ENCODE assay signal across 10 cellular contexts in genomic region chr2:130370490-130370889, GRCh38. TPM values are rescaled to one million over a fixed set of nuclear protein-coding genes. Genes with fewer than 3 reads are reported as not detected.
A peak's percentile ranks its signal among the peaks of the same experiment; 100 is the strongest.
DNase-seq lines count a peak whose midpoint lies in the region; ATAC-seq, FAIRE-seq and TF ChIP-seq lines count a peak whose summit lies in the region.
"Had no signal": no experiment of that assay in that cellular context is flagged by ENCODE, and none has a peak within 500 bp of the region (broad histone marks: within the 10 kb centered on the region; RNA-seq: fewer than 3 reads in every experiment).

No MANE protein-coding gene starts in this region.

- H3K9me3 Mint-ChIP-seq in activated T-helper 2 cell treated with anti-CD3 and anti-CD28 coated beads, Interferon-gamma antibody, Interleukin-2, Interleukin-4, amounts not matched to agents 10 μg/mL and 5 μg/mL and 100 μg/mL, durations not matched to agents 14 hours and 24 hours and 36 hours, result no peaks in the 10 kb centered on the region
- H3K9me3 Mint-ChIP-seq in natural killer cell treated with Interleukin-12 subunit alpha and Interleukin-12 subunit beta and Interleukin-15 and Interleukin-18, amount 100 ng/mL, for 72 hours, result no peaks in the 10 kb centered on the region

- H3K79me2 ChIP-seq in DND-41 (ENCODE audit: insufficient read depth, low read length) (peaks cover 14% of the 10 kb centered on the region), Loucy (ENCODE audit: insufficient read depth, low read length) (no peaks in the 10 kb centered on the region)

- TF ChIP-seq CTCF in DND-41 (IDR thresholded peaks at IDR 0.05; ENCODE audit: borderline replicate concordance, extremely low read depth, low read length, poor library complexity, severe bottlenecking) (no peak), Loucy (conservative IDR thresholded peaks at IDR 0.05; ENCODE audit: low read length) (no peak), tibial artery (IDR thresholded peaks at IDR 0.05) (no peak), D721Med (IDR thresholded peaks at IDR 0.05; ENCODE audit: insufficient read depth, missing control alignments) (no peak)

- H2AFZ ChIP-seq in DND-41 (ENCODE audit: low read depth, low read length) (no peak overlapping the region), Loucy (ENCODE audit: low read length) (no peak overlapping the region)

- peak; percentile 37 for ATAC-seq in DND-41 (ENCODE audit: insufficient read depth, low read depth)
- no peak for ATAC-seq in natural killer cell treated with Interleukin-12 subunit alpha and Interleukin-12 subunit beta and Interleukin-15 and Interleukin-18, amount 100 ng/mL, for 72 hours
- ATAC-seq: left ventricle myocardium superior had no signal

- H3K4me2 ChIP-seq in DND-41 (ENCODE audit: insufficient read depth, low read length) (no peak overlapping the region), Loucy (ENCODE audit: low read depth, low read length, poor library complexity, severe bottlenecking) (peak overlapping the region; percentile 35)

- H3K9me2 ChIP-seq in Loucy (replicated peaks; ENCODE audit: low read depth, low read length), result no peaks in the 10 kb centered on the region

- H3K27ac ChIP-seq in DND-41 (ENCODE audit: low read length) (no peak overlapping the region), tibial artery (no peak overlapping the region)

- H3K36me3 Mint-ChIP-seq in activated T-helper 2 cell treated with anti-CD3 and anti-CD28 coated beads, Interferon-gamma antibody, Interleukin-2, Interleukin-4, amounts not matched to agents 10 μg/mL and 5 μg/mL and 100 μg/mL, durations not matched to agents 14 hours and 24 hours and 36 hours (ENCODE audit: low read depth), result peaks cover 50% of the 10 kb centered on the region
- peaks cover 32% of the 10 kb centered on the region for H3K36me3 Mint-ChIP-seq in natural killer cell treated with Interleukin-12 subunit alpha and Interleukin-12 subunit beta and Interleukin-15 and Interleukin-18, amount 100 ng/mL, for 72 hours

- intact Hi-C loops in activated T-helper 2 cell treated with anti-CD3 and anti-CD28 coated beads, Interferon-gamma antibody, Interleukin-2, Interleukin-4, amounts not matched to agents 10 μg/mL and 5 μg/mL and 100 μg/mL, durations not matched to agents 14 hours and 24 hours and 36 hours (cut with micrococcal nuclease), result loop anchor here (2.0 to 10.0 kb wide), 3 partner anchors 14 to 734 kb away; partner anchors contain the start of genes PLEKHB2 and PTPN18
- intact Hi-C loops in tibial artery (cut with DNase I; ENCODE audit: low total_unique reads), result no loop called here

- H3K27ac Mint-ChIP-seq in activated T-helper 2 cell treated with anti-CD3 and anti-CD28 coated beads, Interferon-gamma antibody, Interleukin-2, Interleukin-4, amounts not matched to agents 10 μg/mL and 5 μg/mL and 100 μg/mL, durations not matched to agents 14 hours and 24 hours and 36 hours, result peak overlapping the region; percentile 89
- H3K27ac Mint-ChIP-seq in natural killer cell treated with Interleukin-12 subunit alpha and Interleukin-12 subunit beta and Interleukin-15 and Interleukin-18, amount 100 ng/mL, for 72 hours, result peak overlapping the region; percentile 98 to 99

- H3K9me3 ChIP-seq in DND-41 (ENCODE audit: insufficient read depth, low read length, severe bottlenecking), result no peaks in the 10 kb centered on the region
- no peaks in the 10 kb centered on the region for H3K9me3 ChIP-seq in Loucy (ENCODE audit: insufficient read depth, low read depth, low read length)
- peaks cover 3% of the 10 kb centered on the region; the same call in 1 of the 2 replicates for H3K9me3 ChIP-seq in MG63
- H3K9me3 ChIP-seq in tibial artery, result no peaks in the 10 kb centered on the region

- H3K4me1 ChIP-seq in DND-41 (ENCODE audit: insufficient read depth, low read length) (peaks cover 25% of the 10 kb centered on the region), Loucy (ENCODE audit: insufficient read depth, low read length, poor library complexity, severe bottlenecking) (peaks cover 16% of the 10 kb centered on the region), tibial artery (peaks cover 0 to 33% (median 22%) of the 10 kb centered on the region in 4 donors)

- 0 out of 2 replicates have a peak, but pooled peaks cover 5% of the 10 kb centered on the region for H3K36me3 ChIP-seq in DND-41 (ENCODE audit: insufficient read depth, low read length)
- H3K36me3 ChIP-seq in Loucy (ENCODE audit: insufficient read depth, low read length), result no peaks in the 10 kb centered on the region
- peaks cover 4% of the 10 kb centered on the region; the same call in 1 of the 2 replicates for H3K36me3 ChIP-seq in MG63
- peaks cover 0 to 5% (median 2%) of the 10 kb centered on the region in 3 donors for H3K36me3 ChIP-seq in tibial artery

- H3K4me3 ChIP-seq in DND-41 (ENCODE audit: low read depth in 1 of 2, low read length in 2 of 2) (no peak overlapping the region), Loucy (ENCODE audit: low read length, poor library complexity, severe bottlenecking) (no peak overlapping the region), MG63 (no peak overlapping the region), tibial artery (no peak overlapping the region)

- H3F3A ChIP-seq in Loucy (ENCODE audit: low read depth), result no peaks in the 10 kb centered on the region

- H4K20me1 ChIP-seq in DND-41 (ENCODE audit: insufficient read depth, low read length) (no peaks in the 10 kb centered on the region), Loucy (ENCODE audit: insufficient read depth, low read length, poor library complexity, severe bottlenecking) (no peaks in the 10 kb centered on the region)

- peak overlapping the region; percentile 92 for H3K4me3 Mint-ChIP-seq in activated T-helper 2 cell treated with anti-CD3 and anti-CD28 coated beads, Interferon-gamma antibody, Interleukin-2, Interleukin-4, amounts not matched to agents 10 μg/mL and 5 μg/mL and 100 μg/mL, durations not matched to agents 14 hours and 24 hours and 36 hours (ENCODE audit: low read depth)
- peak overlapping the region; percentile 92 for H3K4me3 Mint-ChIP-seq in natural killer cell treated with Interleukin-12 subunit alpha and Interleukin-12 subunit beta and Interleukin-15 and Interleukin-18, amount 100 ng/mL, for 72 hours

- FAIRE-seq in D721Med (lab: Jason Lieb, UNC), result no peak

- peaks cover 35% of the 10 kb centered on the region for H3K4me1 Mint-ChIP-seq in activated T-helper 2 cell treated with anti-CD3 and anti-CD28 coated beads, Interferon-gamma antibody, Interleukin-2, Interleukin-4, amounts not matched to agents 10 μg/mL and 5 μg/mL and 100 μg/mL, durations not matched to agents 14 hours and 24 hours and 36 hours (ENCODE audit: low read depth)
- H3K4me1 Mint-ChIP-seq in natural killer cell treated with Interleukin-12 subunit alpha and Interleukin-12 subunit beta and Interleukin-15 and Interleukin-18, amount 100 ng/mL, for 72 hours (ENCODE audit: low read depth in 2 of 2), result peaks cover 45% of the 10 kb centered on the region in 2 donors

- peaks cover 1% of the 10 kb centered on the region for H3K27me3 Mint-ChIP-seq in activated T-helper 2 cell treated with anti-CD3 and anti-CD28 coated beads, Interferon-gamma antibody, Interleukin-2, Interleukin-4, amounts not matched to agents 10 μg/mL and 5 μg/mL and 100 μg/mL, durations not matched to agents 14 hours and 24 hours and 36 hours (ENCODE audit: low read depth)
- no peaks in the 10 kb centered on the region for H3K27me3 Mint-ChIP-seq in natural killer cell treated with Interleukin-12 subunit alpha and Interleukin-12 subunit beta and Interleukin-15 and Interleukin-18, amount 100 ng/mL, for 72 hours

- H3K27me3 ChIP-seq in DND-41 (ENCODE audit: insufficient read depth, low read length, poor library complexity) (no peaks in the 10 kb centered on the region), Loucy (ENCODE audit: insufficient read depth, low read length, poor library complexity, severe bottlenecking) (peaks cover 22% of the 10 kb centered on the region), MG63 (no peaks in the 10 kb centered on the region), tibial artery (no peaks in the 10 kb centered on the region)

- H3K9ac ChIP-seq in DND-41 (ENCODE audit: low read depth, low read length) (no peak overlapping the region), Loucy (ENCODE audit: low read depth, low read length, poor library complexity, severe bottlenecking) (no peak overlapping the region)

- peak; percentile 32 for DNase-seq in DND-41
- peak; percentile 38 for DNase-seq in activated T-helper 2 cell treated with anti-CD3 and anti-CD28 coated beads, Interferon-gamma antibody, Interleukin-2, Interleukin-4, amounts not matched to agents 10 μg/mL and 5 μg/mL and 100 μg/mL, durations not matched to agents 14 hours and 24 hours and 36 hours (ENCODE audit: low spot score)
- no peak for DNase-seq in natural killer cell treated with Interleukin-12 subunit alpha and Interleukin-12 subunit beta and Interleukin-15 and Interleukin-18, amount 100 ng/mL, for 72 hours (ENCODE audit: low spot score)
- no peak for DNase-seq in MG63
- no peak for DNase-seq in HuH-7 (ENCODE audit: low spot score)
- DNase-seq in tibial artery, result no peak
- no peak for DNase-seq in D721Med (ENCODE audit: insufficient read length, low spot score)
- DNase-seq: left ventricle myocardium superior, MV-4-11 had no signal

RNA-seq across cellular contexts. Expression of gene PTPN18, which starts 14.6 kb away (rescaled TPM):
- 72.6 and 72.9 TPM in 2 replicates for total RNA-seq in activated T-helper 2 cell treated with anti-CD3 and anti-CD28 coated beads, Interferon-gamma antibody, Interleukin-2, Interleukin-4, amounts not matched to agents 10 μg/mL and 5 μg/mL and 100 μg/mL, durations not matched to agents 14 hours and 24 hours and 36 hours
- total RNA-seq in natural killer cell treated with Interleukin-12 subunit alpha and Interleukin-12 subunit beta and Interleukin-15 and Interleukin-18, amount 100 ng/mL, for 72 hours, result 100 to 1,000 TPM in 1 of 2 donors, 10 to 100 TPM in 1; 97.9 to 101 TPM
- 8.4 and 66.1 TPM in 2 replicates for total RNA-seq in MG63 (2014; rRNA removed; shearing (Covaris generic); ENCODE audit: low replicate concordance)

RNA-seq across cellular contexts. Expression of gene IMP4, which starts 27.8 kb away (rescaled TPM):
- total RNA-seq in activated T-helper 2 cell treated with anti-CD3 and anti-CD28 coated beads, Interferon-gamma antibody, Interleukin-2, Interleukin-4, amounts not matched to agents 10 μg/mL and 5 μg/mL and 100 μg/mL, durations not matched to agents 14 hours and 24 hours and 36 hours, result 136 and 142 TPM in 2 replicates
- total RNA-seq in natural killer cell treated with Interleukin-12 subunit alpha and Interleukin-12 subunit beta and Interleukin-15 and Interleukin-18, amount 100 ng/mL, for 72 hours, result 100 to 1,000 TPM in 1 of 2 donors, 10 to 100 TPM in 1; 94.1 to 198 TPM
- total RNA-seq in MG63 (2014; rRNA removed; shearing (Covaris generic); ENCODE audit: low replicate concordance), result 115 and 179 TPM in 2 replicates

Comparison
In these comparisons a context has a peak if more than half of its experiments do, and no peak if none do; other contexts are left out.
1. DNase-seq: peak in DND-41 (single experiment) and activated T-helper 2 cell treated with anti-CD3 and anti-CD28 coated beads, Interferon-gamma antibody, Interleukin-2, Interleukin-4, amounts not matched to agents 10 μg/mL and 5 μg/mL and 100 μg/mL, durations not matched to agents 14 hours and 24 hours and 36 hours (single experiment); none in natural killer cell treated with Interleukin-12 subunit alpha and Interleukin-12 subunit beta and Interleukin-15 and Interleukin-18, amount 100 ng/mL, for 72 hours (single experiment), MG63 (single experiment), HuH-7 (single experiment), tibial artery (0 of 2) and D721Med (single experiment).